15 cellular contexts compared by ENCODE assay signal in the genomic region with DNA sequence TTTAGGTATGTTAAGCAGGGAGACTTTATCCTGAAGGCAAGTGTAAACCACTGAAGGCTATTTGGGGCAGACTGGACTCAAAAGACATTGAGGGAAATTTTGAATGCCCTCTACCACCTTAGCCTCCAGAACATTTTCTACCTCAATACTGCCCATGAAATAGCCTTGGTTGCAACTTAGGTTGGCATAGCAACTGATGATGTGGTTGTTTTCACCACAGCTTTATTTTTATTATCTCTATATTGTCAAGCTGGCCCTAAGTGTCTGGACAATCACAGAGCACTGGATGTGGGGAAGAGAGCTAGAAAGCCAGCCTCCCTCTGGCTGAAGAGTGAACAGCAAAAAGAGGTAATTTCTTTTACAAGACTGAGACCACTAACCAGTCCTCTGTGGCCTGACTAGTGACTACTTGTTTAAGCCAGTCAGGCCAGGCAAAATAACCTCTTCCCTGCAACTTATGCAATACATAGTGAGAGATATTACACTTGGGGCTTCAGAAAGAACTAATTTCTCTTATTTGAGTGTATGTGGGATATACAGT.
"Had no signal": no experiment of that assay in that cellular context is flagged by ENCODE, and none has a peak within 500 bp of the region (broad histone marks: within the 10 kb centered on the region; RNA-seq: fewer than 3 reads in every experiment).

No MANE protein-coding gene starts in this region.

- H3K9me3 ChIP-seq: left ventricle myocardium inferior, neutrophil had no signal

- DNase-seq: effector memory CD8-positive, alpha-beta T cell; foreskin keratinocyte; immature natural killer cell; left ventricle myocardium inferior; mesenchymal stem cell; naive B cell; posterior cingulate gyrus; small intestine; stimulated activated CD4-positive, alpha-beta T cell treated with anti-CD3 and anti-CD28 coated beads, Interleukin-12 subunit alpha, Interleukin-12 subunit beta, amount 100 ng/mL, for 4 hours; stimulated activated naive CD4-positive, alpha-beta T cell treated with Interleukin-2 at 50 U/mL for 16 hours had no signal

- H3K4me1 Mint-ChIP-seq: immature natural killer cell had no signal

- ATAC-seq: effector memory CD8-positive, alpha-beta T cell; foreskin keratinocyte had no signal

- H3K36me3 Mint-ChIP-seq: immature natural killer cell, naive B cell, type B pancreatic cell had no signal

- H3K36me3 ChIP-seq: left ventricle myocardium inferior, neutrophil had no signal

- H3K4me1 ChIP-seq: foreskin keratinocyte had no signal

- H3K27ac Mint-ChIP-seq: dendritic cell treated with granulocyte-macrophage colony-stimulating factor and Interleukin-4, amounts not matched to agents 40 ng/mL and 50 ng/mL, for 4 days; effector memory CD8-positive, alpha-beta T cell; immature natural killer cell; naive B cell; nephron; type B pancreatic cell had no signal

- H3K4me3 ChIP-seq: left ventricle myocardium inferior, lung had no signal

- H3K27ac ChIP-seq: foreskin keratinocyte, left ventricle myocardium inferior, neutrophil had no signal

- H3K9me3 Mint-ChIP-seq: dendritic cell treated with granulocyte-macrophage colony-stimulating factor and Interleukin-4, amounts not matched to agents 40 ng/mL and 50 ng/mL, for 4 days; effector memory CD8-positive, alpha-beta T cell; immature natural killer cell; nephron; type B pancreatic cell had no signal

- H3K4me3 Mint-ChIP-seq: dendritic cell treated with granulocyte-macrophage colony-stimulating factor and Interleukin-4, amounts not matched to agents 40 ng/mL and 50 ng/mL, for 4 days; effector memory CD8-positive, alpha-beta T cell; immature natural killer cell; naive B cell; nephron; type B pancreatic cell had no signal
